ENCODE assay signal across 11 cellular contexts in genomic region chr19:12773571-12773970, GRCh38. TPM values are rescaled to one million over a fixed set of nuclear protein-coding genes. Genes with fewer than 3 reads are reported as not detected.
DNase-seq lines count a peak whose midpoint lies in the region; ATAC-seq and TF ChIP-seq lines count a peak whose summit lies in the region.
"Had no signal": no experiment of that assay in that cellular context is flagged by ENCODE, and none has a peak within 500 bp of the region (broad histone marks: within the 10 kb centered on the region; RNA-seq: fewer than 3 reads in every experiment).

No MANE protein-coding gene starts in this region.

- peak overlapping the region; percentile 36 for H3K4me2 ChIP-seq in smooth muscle cell

- no peak overlapping the region for H3K9ac ChIP-seq in smooth muscle cell (ENCODE audit: low read depth)

- DNase-seq in heart left ventricle (peak in 3 of 5 donors; percentile 54 to 75 (median 59)), left cardiac atrium (no peak), NCI-H69 (lab: John Stamatoyannopoulos, UW) (peak; percentile 30), endothelial cell (ENCODE audit: low spot score) (no peak), smooth muscle cell (lab: John Stamatoyannopoulos, UW; ENCODE audit: unreplicated experiment) (no peak), ureter (ENCODE audit: low spot score) (no peak), medulla oblongata (ENCODE audit: extremely low spot score) (no peak)
- DNase-seq in activated CD4-positive, alpha-beta memory T cell treated with anti-CD3 and anti-CD28 coated beads for 36 hours: no peak
- DNase-seq: activated naive CD4-positive, alpha-beta T cell treated with anti-CD3 and anti-CD28 coated beads for 36 hours; left lung; NCI-H510A treated with DMSO at 0.1 percent for 48 hours had no signal

- peak overlapping the region; percentile 50 for H3K4me3 Mint-ChIP-seq in endothelial cell (ENCODE audit: unreplicated experiment)
- no peak overlapping the region for H3K4me3 Mint-ChIP-seq in activated CD4-positive, alpha-beta memory T cell treated with anti-CD3 and anti-CD28 coated beads for 36 hours
- H3K4me3 Mint-ChIP-seq: activated naive CD4-positive, alpha-beta T cell treated with anti-CD3 and anti-CD28 coated beads for 36 hours had no signal

- H3F3A ChIP-seq in smooth muscle cell (ENCODE audit: low read depth): peaks cover 23% of the 10 kb centered on the region

- TF ChIP-seq CTCF in heart left ventricle (IDR thresholded peaks at IDR 0.05): peak; percentile 11 to 59 (median 36)
- TF ChIP-seq CTCF in endothelial cell (IDR thresholded peaks at IDR 0.05; ENCODE audit: unreplicated experiment): no peak
- peak; percentile 25 for TF ChIP-seq CTCF in smooth muscle cell (IDR thresholded peaks at IDR 0.05; ENCODE audit: borderline replicate concordance, insufficient read depth, poor library complexity, severe bottlenecking)

- no peaks in the 10 kb centered on the region for H4K20me1 ChIP-seq in smooth muscle cell (ENCODE audit: low read depth)

- peaks cover 0 to 68% (median 26%) of the 10 kb centered on the region in 12 donors for H3K4me1 ChIP-seq in heart left ventricle
- peaks cover 14% of the 10 kb centered on the region for H3K4me1 ChIP-seq in smooth muscle cell (ENCODE audit: low read depth)

- peaks cover 6% of the 10 kb centered on the region for H3K36me3 Mint-ChIP-seq in endothelial cell (ENCODE audit: low read depth, unreplicated experiment)
- no peaks in the 10 kb centered on the region for H3K36me3 Mint-ChIP-seq in activated CD4-positive, alpha-beta memory T cell treated with anti-CD3 and anti-CD28 coated beads for 36 hours

- H3K36me3 ChIP-seq in heart left ventricle (peaks cover 0 to 23% (median 5%) of the 10 kb centered on the region in 9 donors), smooth muscle cell (ENCODE audit: low read depth) (no peaks in the 10 kb centered on the region)

- 42 to 64% (median 55%) methylated on average over 2 of the region's 2 CpGs for WGBS in heart left ventricle, 4 donors
- 70% methylated on average over 2 of the region's 2 CpGs for WGBS in smooth muscle cell (ENCODE audit: low lambda C conversion rate)

- peaks cover 6% of the 10 kb centered on the region for H3K79me2 ChIP-seq in smooth muscle cell (ENCODE audit: low read depth)

- H3K4me3 ChIP-seq in heart left ventricle (no peak overlapping the region), smooth muscle cell (no peak overlapping the region)
- H3K4me3 ChIP-seq: left lung had no signal

- H3K4me1 Mint-ChIP-seq in endothelial cell (ENCODE audit: unreplicated experiment): peaks cover 6% of the 10 kb centered on the region
- peaks cover 29% of the 10 kb centered on the region for H3K4me1 Mint-ChIP-seq in activated CD4-positive, alpha-beta memory T cell treated with anti-CD3 and anti-CD28 coated beads for 36 hours (ENCODE audit: low read depth)

- peaks cover 18% of the 10 kb centered on the region for H3K27me3 Mint-ChIP-seq in endothelial cell (ENCODE audit: unreplicated experiment)
- H3K27me3 Mint-ChIP-seq in activated CD4-positive, alpha-beta memory T cell treated with anti-CD3 and anti-CD28 coated beads for 36 hours: no peaks in the 10 kb centered on the region

- intact Hi-C loops in heart left ventricle (cut with DNase I): no loop called here
- intact Hi-C loops in left cardiac atrium (cut with DNase I): no loop called here
- intact Hi-C loops in activated CD4-positive, alpha-beta memory T cell treated with anti-CD3 and anti-CD28 coated beads for 36 hours (cut with micrococcal nuclease): no loop called here

- H3K27me3 ChIP-seq in heart left ventricle: no peaks in the 10 kb centered on the region
- H3K27me3 ChIP-seq in smooth muscle cell (ENCODE audit: low read depth): no peaks in the 10 kb centered on the region
- H3K27me3 ChIP-seq: left lung had no signal

- H3K9me3 Mint-ChIP-seq in endothelial cell (ENCODE audit: unreplicated experiment): no peaks in the 10 kb centered on the region
- H3K9me3 Mint-ChIP-seq in activated CD4-positive, alpha-beta memory T cell treated with anti-CD3 and anti-CD28 coated beads for 36 hours: no peaks in the 10 kb centered on the region
- H3K9me3 Mint-ChIP-seq: activated naive CD4-positive, alpha-beta T cell treated with anti-CD3 and anti-CD28 coated beads for 36 hours had no signal

- H3K27ac Mint-ChIP-seq in endothelial cell (ENCODE audit: unreplicated experiment): no peak overlapping the region
- no peak overlapping the region for H3K27ac Mint-ChIP-seq in activated CD4-positive, alpha-beta memory T cell treated with anti-CD3 and anti-CD28 coated beads for 36 hours
- H3K27ac Mint-ChIP-seq: activated naive CD4-positive, alpha-beta T cell treated with anti-CD3 and anti-CD28 coated beads for 36 hours had no signal

- ATAC-seq in heart left ventricle: peak; percentile 25 to 44 (median 34)
- no peak for ATAC-seq in left cardiac atrium
- ATAC-seq: left lung had no signal

- TF ChIP-seq POLR2A in heart left ventricle (IDR thresholded peaks at IDR 0.05): no peak

- H3K27ac ChIP-seq in heart left ventricle (peak overlapping the region; percentile 31 to 98 (median 92)), smooth muscle cell (ENCODE audit: low read depth) (peak overlapping the region; percentile 15)
- H3K27ac ChIP-seq: left lung had no signal

- H2AFZ ChIP-seq in smooth muscle cell (ENCODE audit: low read depth): no peak overlapping the region

- H3K9me3 ChIP-seq in heart left ventricle: no peaks in the 10 kb centered on the region
- H3K9me3 ChIP-seq in smooth muscle cell (replicated peaks; ENCODE audit: low read depth): no peaks in the 10 kb centered on the region
- H3K9me3 ChIP-seq: left lung had no signal

- CTCF ChIA-PET in activated CD4-positive, alpha-beta memory T cell treated with anti-CD3 and anti-CD28 coated beads for 36 hours (lab: Charles Lee): interaction anchor here (1.2 to 10.4 kb wide), 6 partner anchors 9 to 75 kb away, joined by 3 to 372 read pairs (median 5); partner anchors contain the start of genes JUNB, PRDX2 and THSD8

- POLR2A ChIA-PET in activated CD4-positive, alpha-beta memory T cell treated with anti-CD3 and anti-CD28 coated beads for 36 hours (lab: Charles Lee): interaction anchor here (1.1 kb wide), 1 partner anchor 19 kb away, joined by 3 read pairs; no protein-coding TSS in a partner anchor

RNA-seq across cellular contexts. Expression of gene HOOK2, which starts 1.8 kb away (rescaled TPM):
- 10 to 100 TPM; 45.5 to 90.1 (median 62.6) TPM for total RNA-seq in heart left ventricle
- polyA plus RNA-seq in heart left ventricle: 10 to 100 TPM; 29.9 to 83.5 TPM
- total RNA-seq in left cardiac atrium: 10 to 100 TPM; 16.8 to 28.8 TPM
- total RNA-seq in endothelial cell (ENCODE audit: unreplicated experiment): 30.3 TPM
- total RNA-seq in smooth muscle cell: 16.7 and 20.5 TPM in 2 replicates
- polyA plus RNA-seq in smooth muscle cell: 14.6 and 48.3 TPM in 2 replicates
- 79.0 TPM for total RNA-seq in ureter
- total RNA-seq in activated CD4-positive, alpha-beta memory T cell treated with anti-CD3 and anti-CD28 coated beads for 36 hours: 10 to 100 TPM; 20.2 to 22.2 TPM

RNA-seq across cellular contexts. Expression of gene JUNB, which starts 17.7 kb away (rescaled TPM):
- total RNA-seq in heart left ventricle (100 to 1,000 TPM in 4 of 9 donors, 10 to 100 TPM in 5; 19.6 to 205 (median 67.6) TPM), left cardiac atrium (100 to 1,000 TPM in 1 of 2 donors, 10 to 100 TPM in 1; 46.6 to 216 TPM), endothelial cell (ENCODE audit: unreplicated experiment) (20.6 TPM), smooth muscle cell (687 and 756 TPM in 2 replicates), ureter (191 TPM)
- polyA plus RNA-seq in heart left ventricle (10 to 100 TPM; 29.6 to 52.9 TPM), smooth muscle cell (1,281 and 1,575 TPM in 2 replicates)
- total RNA-seq in activated CD4-positive, alpha-beta memory T cell treated with anti-CD3 and anti-CD28 coated beads for 36 hours: 100 to 1,000 TPM; 409 to 411 TPM

RNA-seq across cellular contexts. Expression of gene BEST2, which starts 22.0 kb away (rescaled TPM):
- total RNA-seq in heart left ventricle (not detected), left cardiac atrium (not detected), endothelial cell (ENCODE audit: unreplicated experiment) (not detected), smooth muscle cell (not detected in 2 replicates), ureter (not detected)
- polyA plus RNA-seq in heart left ventricle (not detected), smooth muscle cell (0.30 TPM in 1 of 2 replicates, not detected in the other)
- not detected for total RNA-seq in activated CD4-positive, alpha-beta memory T cell treated with anti-CD3 and anti-CD28 coated beads for 36 hours
- total RNA-seq: activated naive CD4-positive, alpha-beta T cell treated with anti-CD3 and anti-CD28 coated beads for 36 hours; left lung had no signal

RNA-seq across cellular contexts. Expression of gene PRDX2, which starts 28.0 kb away (rescaled TPM):
- total RNA-seq in heart left ventricle (1,000 to 10,000 TPM in 2 of 9 donors, 100 to 1,000 TPM in 7; 435 to 1,432 (median 684) TPM), left cardiac atrium (100 to 1,000 TPM; 525 to 629 TPM), endothelial cell (ENCODE audit: unreplicated experiment) (215 TPM), smooth muscle cell (351 and 400 TPM in 2 replicates), ureter (196 TPM)
- polyA plus RNA-seq in heart left ventricle (100 to 1,000 TPM; 544 to 645 TPM), smooth muscle cell (371 and 391 TPM in 2 replicates)
- 100 to 1,000 TPM; 253 to 258 TPM for total RNA-seq in activated CD4-positive, alpha-beta memory T cell treated with anti-CD3 and anti-CD28 coated beads for 36 hours

RNA-seq across cellular contexts. Expression of gene THSD8, which starts 28.3 kb away (rescaled TPM):
- total RNA-seq in heart left ventricle: 1 to 10 TPM in 7 of 9 donors, not detected in 2; 1.2 to 6.8 (median 2.2) TPM
- polyA plus RNA-seq in heart left ventricle: 1 to 10 TPM in 1 of 2 donors, under 1 TPM in 1; 0.35 to 3.2 TPM
- total RNA-seq in left cardiac atrium: 1 to 10 TPM; 1.8 to 3.2 TPM
- total RNA-seq in endothelial cell (ENCODE audit: unreplicated experiment): 14.2 TPM
- not detected in 2 replicates for total RNA-seq in smooth muscle cell
- polyA plus RNA-seq in smooth muscle cell: 8.0 and 10.1 TPM in 2 replicates
- total RNA-seq in ureter: 4.4 TPM
- total RNA-seq in activated CD4-positive, alpha-beta memory T cell treated with anti-CD3 and anti-CD28 coated beads for 36 hours: 10 to 100 TPM; 42.4 to 44.6 TPM

Comparison
In these comparisons a context has a peak if more than half of its experiments do, and no peak if none do; other contexts are left out.
1. ATAC-seq: peak in heart left ventricle (4 of 4); none in left cardiac atrium (0 of 2).
2. DNase-seq: peak in heart left ventricle (3 of 5) and NCI-H69 (single experiment); none in left cardiac atrium (single experiment), endothelial cell (single experiment), smooth muscle cell (single experiment), ureter (single experiment), activated CD4-positive, alpha-beta memory T cell treated with anti-CD3 and anti-CD28 coated beads for 36 hours (single experiment) and medulla oblongata (single experiment).